8 cellular contexts compared by ENCODE assay signal in genomic region chr17:30823425-30823824, GRCh38. TPM values are rescaled to one million over a fixed set of nuclear protein-coding genes. Genes with fewer than 3 reads are reported as not detected.
A peak's percentile ranks its signal among the peaks of the same experiment; 100 is the strongest.
DNase-seq lines count a peak whose midpoint lies in the region; ATAC-seq and TF ChIP-seq lines count a peak whose summit lies in the region.

No MANE protein-coding gene starts in this region.

- no peaks in the 10 kb centered on the region for H3K9me3 Mint-ChIP-seq in chondrocyte (ENCODE audit: low read depth)
- H3K9me3 Mint-ChIP-seq in naive thymus-derived CD8-positive, alpha-beta T cell, result no peaks in the 10 kb centered on the region

- TF ChIP-seq CTCF in BE2C (IDR thresholded peaks at IDR 0.05; ENCODE audit: low read depth, low read length), result no peak
- TF ChIP-seq CTCF in chondrocyte (IDR thresholded peaks at IDR 0.05), result no peak

- peak overlapping the region; percentile 96 for H3K4me3 Mint-ChIP-seq in chondrocyte (ENCODE audit: unreplicated experiment)
- peak overlapping the region; percentile 86 to 100 (median 98) for H3K4me3 Mint-ChIP-seq in naive thymus-derived CD8-positive, alpha-beta T cell

- POLR2A ChIA-PET in naive thymus-derived CD8-positive, alpha-beta T cell (lab: Charles Lee), result interaction anchor here (0.9 to 11.3 kb wide), 4 partner anchors 8 to 347 kb away, joined by 3 to 413 read pairs (median 7); partner anchors contain the start of genes ATAD5 and GOSR1

- peaks cover 27% of the 10 kb centered on the region for H3K4me1 Mint-ChIP-seq in chondrocyte (ENCODE audit: low read depth)
- peaks cover 15 to 53% (median 42%) of the 10 kb centered on the region in 4 donors for H3K4me1 Mint-ChIP-seq in naive thymus-derived CD8-positive, alpha-beta T cell

- DNase-seq in BE2C (no peak), chondrocyte (ENCODE audit: low spot score) (no peak), dermis blood vessel endothelial cell (no peak), DMS79 (lab: John Stamatoyannopoulos, UW) (no peak), NCI-H187 (lab: John Stamatoyannopoulos, UW) (no peak)
- no peak for DNase-seq in naive thymus-derived CD8-positive, alpha-beta T cell

- no peaks in the 10 kb centered on the region for H3K27me3 Mint-ChIP-seq in chondrocyte (ENCODE audit: low read depth)
- H3K27me3 Mint-ChIP-seq in naive thymus-derived CD8-positive, alpha-beta T cell, result no peaks in the 10 kb centered on the region

- H3K36me3 ChIP-seq in BE2C (no peaks in the 10 kb centered on the region), KOPT-K1 (ENCODE audit: insufficient read depth, low read length) (0 out of 2 replicates have a peak, but pooled peaks cover 5% of the 10 kb centered on the region)

- no peaks in the 10 kb centered on the region for H3K9me3 ChIP-seq in BE2C
- H3K9me3 ChIP-seq in KOPT-K1 (ENCODE audit: insufficient read depth, low read length, poor library complexity, severe bottlenecking), result peaks cover 4% of the 10 kb centered on the region

- no peak overlapping the region for H3K27ac Mint-ChIP-seq in chondrocyte (ENCODE audit: unreplicated experiment)
- H3K27ac Mint-ChIP-seq in naive thymus-derived CD8-positive, alpha-beta T cell, result peak overlapping the region; percentile 88 to 98 (median 95)

- peak overlapping the region; percentile 78 for H3K4me3 ChIP-seq in BE2C (ENCODE audit: low read depth, low read length)

- no peaks in the 10 kb centered on the region; the same call in 1 of the 2 replicates for H3K4me1 ChIP-seq in BE2C

- peak overlapping the region; percentile 85 for H3K27ac ChIP-seq in KOPT-K1 (ENCODE audit: low read depth, low read length, poor library complexity, severe bottlenecking)

- ATAC-seq in naive thymus-derived CD8-positive, alpha-beta T cell, result no peak
- ATAC-seq in HG02571 (IDR thresholded peaks at IDR 0.05; ENCODE audit: unreplicated experiment), result no peak

- H3K27me3 ChIP-seq in BE2C, result no peaks in the 10 kb centered on the region

- H3K36me3 Mint-ChIP-seq in chondrocyte (ENCODE audit: low read depth), result no peaks in the 10 kb centered on the region
- H3K36me3 Mint-ChIP-seq in naive thymus-derived CD8-positive, alpha-beta T cell, result peaks cover 12 to 19% (median 13%) of the 10 kb centered on the region in 3 donors

RNA-seq across cellular contexts. Expression of gene CRLF3, which starts 1.1 kb away (rescaled TPM):
- polyA plus RNA-seq in BE2C (2012; ENCODE audit: insufficient read depth, insufficient read length, low read depth), result 8.9 TPM
- 6.8 to 9.0 TPM (median 7.7 TPM) in 3 replicates for total RNA-seq in chondrocyte
- 100 to 1,000 TPM; 128 to 138 TPM for total RNA-seq in naive thymus-derived CD8-positive, alpha-beta T cell
- polyA plus RNA-seq in naive thymus-derived CD8-positive, alpha-beta T cell, result 100 to 1,000 TPM; 134 to 198 (median 182) TPM
- total RNA-seq in dermis blood vessel endothelial cell, result 24.1 and 28.6 TPM in 2 replicates

RNA-seq across cellular contexts. Expression of gene ATAD5, which starts 8.3 kb away (rescaled TPM):
- polyA plus RNA-seq in BE2C (2012; ENCODE audit: insufficient read depth, insufficient read length, low read depth), result 0.42 TPM
- total RNA-seq in chondrocyte (1.4 to 4.0 TPM (median 1.4 TPM) in 3 replicates), dermis blood vessel endothelial cell (3.2 and 6.6 TPM in 2 replicates)
- 1 to 10 TPM; 5.6 to 5.9 TPM for total RNA-seq in naive thymus-derived CD8-positive, alpha-beta T cell
- polyA plus RNA-seq in naive thymus-derived CD8-positive, alpha-beta T cell, result 1 to 10 TPM in 2 of 3 donors, under 1 TPM in 1; 0.95 to 1.5 (median 1.5) TPM
